ENCODE assay signal across 24 cellular contexts in genomic region chr6:160454303-160454702, GRCh38.
DNase-seq lines count a peak whose midpoint lies in the region; ATAC-seq, FAIRE-seq and TF ChIP-seq lines count a peak whose summit lies in the region.
"Had no signal": no experiment of that assay in that cellular context is flagged by ENCODE, and none has a peak within 500 bp of the region (broad histone marks: within the 10 kb centered on the region; RNA-seq: fewer than 3 reads in every experiment).

No MANE protein-coding gene starts in this region.

- H3K79me2 ChIP-seq in HepG2 (ENCODE audit: insufficient read depth, low read length), result no peaks in the 10 kb centered on the region

- H3K36me3 ChIP-seq in HepG2 (replicated peaks in 1 of 2; ENCODE audit: control insufficient read depth in 1 of 2, insufficient read depth in 2 of 2, low read length in 2 of 2) (peaks cover 0 to 4% of the 10 kb centered on the region in 2 experiments; a peak in 1 of 5 replicates), right lobe of liver (peaks cover 0 to 9% (median 0%) of the 10 kb centered on the region in 4 donors), MG63 (no peaks in the 10 kb centered on the region), aorta (ENCODE audit: control insufficient read depth in 1 of 2, insufficient read depth in 2 of 2, low read length in 1 of 2) (peaks cover 0 to 1% of the 10 kb centered on the region in 2 donors)
- no peaks in the 10 kb centered on the region for H3K36me3 ChIP-seq in CD4-positive, alpha-beta memory T cell (ENCODE audit: insufficient read depth, low read length)
- H3K36me3 ChIP-seq: BE2C, BLaER1 had no signal

- no peaks in the 10 kb centered on the region for H3K9me3 ChIP-seq in HepG2 (ENCODE audit: low read length)
- H3K9me3 ChIP-seq in right lobe of liver, result no peaks in the 10 kb centered on the region
- no peaks in the 10 kb centered on the region for H3K9me3 ChIP-seq in MG63
- no peaks in the 10 kb centered on the region for H3K9me3 ChIP-seq in CD4-positive, alpha-beta memory T cell (ENCODE audit: control insufficient read depth in 1 of 2, low read length in 2 of 2)
- no peaks in the 10 kb centered on the region for H3K9me3 ChIP-seq in aorta (ENCODE audit: control insufficient read depth, low read length)
- H3K9me3 ChIP-seq: BE2C, Caco-2 had no signal

- in situ Hi-C loops in HepG2 (cut with HindIII; ENCODE audit: extremely low pct_ligation_motif_present, low pct_unique_long_range_greater_than_20kb), result no loop called here

- no peak overlapping the region for H3K27ac ChIP-seq in HepG2 (ENCODE audit: extremely low read length, insufficient read depth, low read length)
- H3K27ac ChIP-seq in right lobe of liver, result no peak overlapping the region
- peak overlapping the region; percentile 7; the same call in 1 of the 2 replicates for H3K27ac ChIP-seq in VCaP
- no peak overlapping the region for H3K27ac ChIP-seq in CD4-positive, alpha-beta memory T cell (ENCODE audit: low read depth, low read length)
- no peak overlapping the region for H3K27ac ChIP-seq in aorta (ENCODE audit: low read depth in 1 of 2, low read length in 2 of 2)
- H3K27ac ChIP-seq: BLaER1 had no signal

- WGBS in HepG2 (ENCODE audit: low lambda C conversion rate), result 26% methylated on average over 6 of the region's 6 CpGs
- 66% methylated on average over 6 of the region's 6 CpGs for WGBS in right lobe of liver (ENCODE audit: insufficient coverage, low coverage, low lambda C conversion rate, missing lambda C conversion rate)
- WGBS in aorta, 2 donors, result 82 to 83% methylated on average over 6 of the region's 6 CpGs

- CTCF ChIA-PET in HepG2 (lab: Yijun Ruan, JAX; ENCODE audit: low intra/inter-chr PET ratio, low total read pairs), result interaction anchor here (3.1 to 3.4 kb wide), 2 partner anchors 316 to 366 kb away, joined by 22 to 23 read pairs; no protein-coding TSS in a partner anchor
- CTCF ChIA-PET in CD4-positive, alpha-beta memory T cell (lab: Charles Lee; ENCODE audit: partially characterized antibody), result interaction anchor here (1.4 to 4.8 kb wide), 5 partner anchors 309 to 762 kb away, joined by 3 to 90 read pairs (median 5); partner anchors contain the start of gene SOD2

- H3K9ac ChIP-seq in HepG2 (ENCODE audit: insufficient read depth, low read depth, low read length), result no peak overlapping the region
- H3K9ac ChIP-seq: BLaER1 had no signal

- no peak for TF ChIP-seq RAD21 in HepG2 (CRISPR knock-in tag; IDR thresholded peaks at IDR 0.05)

- H3K36me3 Mint-ChIP-seq in CD4-positive, alpha-beta memory T cell, result peaks cover 3 to 12% of the 10 kb centered on the region in 2 donors
- H3K36me3 Mint-ChIP-seq: CD14-positive monocyte; CD8-positive, alpha-beta T cell had no signal

- TF ChIP-seq EP300 in HepG2 (IDR thresholded peaks at IDR 0.05; ENCODE audit: low read depth in 2 of 2, low read length in 2 of 2), result no peak
- no peak for TF ChIP-seq EP300 in HepG2 (CRISPR knock-in tag; IDR thresholded peaks at IDR 0.05; ENCODE audit: borderline replicate concordance)

- H3K4me2 ChIP-seq in HepG2 (ENCODE audit: low read depth, low read length), result no peak overlapping the region
- H3K4me2 ChIP-seq: BLaER1 had no signal

- intact Hi-C loops in HepG2 (cut with micrococcal nuclease; ENCODE audit: unreplicated experiment) (no loop called here), right lobe of liver (cut with DNase I) (no loop called here), left colon (cut with DNase I, micrococcal nuclease) (loop anchor here in 1 of 2 donors (10.0 kb wide), 1 partner anchor 590 kb away; no protein-coding TSS in a partner anchor), aorta (cut with DNase I) (loop anchor here (2.0 to 10.0 kb wide), 4 partner anchors 230 to 590 kb away; no protein-coding TSS in a partner anchor)
- intact Hi-C loops in CD4-positive, alpha-beta memory T cell (cut with micrococcal nuclease), result loop anchor here (10.0 kb wide), 1 partner anchor 1280 kb away; no protein-coding TSS in a partner anchor

- no peak overlapping the region for H3K4me3 Mint-ChIP-seq in CD4-positive, alpha-beta memory T cell
- H3K4me3 Mint-ChIP-seq: CD4-positive, CD25-positive, alpha-beta regulatory T cell; CD8-positive, alpha-beta T cell had no signal

- H3K4me1 Mint-ChIP-seq in CD4-positive, alpha-beta memory T cell, result peaks cover 16 to 22% (median 18%) of the 10 kb centered on the region in 4 donors

- H2AFZ ChIP-seq in HepG2 (ENCODE audit: low read length), result no peak overlapping the region

- no peak overlapping the region for H3K27ac Mint-ChIP-seq in CD4-positive, alpha-beta memory T cell
- H3K27ac Mint-ChIP-seq: CD14-positive monocyte; CD8-positive, alpha-beta T cell had no signal

- DNase-seq in HepG2 (ENCODE audit: low spot score) (peak; percentile 15), right lobe of liver (no peak), left colon (peak in 1 of 2 donors; percentile 14), MG63 (no peak), aorta (no peak)
- no peak for DNase-seq in CD4-positive, alpha-beta memory T cell
- DNase-seq: 8988T; ACHN; BE2C; C1 segment of cervical spinal cord; Caco-2; Calu3; CD4-positive, CD25-positive, alpha-beta regulatory T cell; CD8-positive, alpha-beta T cell; DMS79 treated with DMSO at 0.1 percent for 48 hours; GF-D8 had no signal

- no peak overlapping the region for H3K4me3 ChIP-seq in HepG2 (replicated peaks in 1 of 3; ENCODE audit: insufficient read depth in 1 of 3, low read depth in 2 of 3, low read length in 3 of 3)
- H3K4me3 ChIP-seq in right lobe of liver, result no peak overlapping the region
- no peak overlapping the region for H3K4me3 ChIP-seq in MG63
- no peak overlapping the region for H3K4me3 ChIP-seq in CD4-positive, alpha-beta memory T cell (ENCODE audit: low read length in 2 of 2)
- H3K4me3 ChIP-seq in aorta (ENCODE audit: low read length in 2 of 2), result no peak overlapping the region
- H3K4me3 ChIP-seq: BLaER1 had no signal

- H4K20me1 ChIP-seq in HepG2 (ENCODE audit: insufficient read depth, low read length), result no peaks in the 10 kb centered on the region

- TF ChIP-seq CTCF in HepG2 (CRISPR knock-in tag; IDR thresholded peaks at IDR 0.05) (no peak), right lobe of liver (IDR thresholded peaks at IDR 0.05) (no peak), VCaP (conservative IDR thresholded peaks at IDR 0.05) (no peak)

- H3K4me1 ChIP-seq in HepG2 (ENCODE audit: insufficient read depth, low read length) (peaks cover 17% of the 10 kb centered on the region), right lobe of liver (peaks cover 0 to 4% (median 0%) of the 10 kb centered on the region in 4 donors), aorta (ENCODE audit: control insufficient read depth in 1 of 2, insufficient read depth in 2 of 2, low read length in 2 of 2) (no peaks in the 10 kb centered on the region)
- peaks cover 37% of the 10 kb centered on the region for H3K4me1 ChIP-seq in CD4-positive, alpha-beta memory T cell (ENCODE audit: insufficient read depth, low read length)
- H3K4me1 ChIP-seq: BE2C, BLaER1, Caco-2 had no signal

- no TSS peak for BruUV-seq in HepG2 (replicated peaks; lab: Mats Ljungman, UMichigan)

- POLR2A ChIA-PET in HepG2 (lab: Yijun Ruan, JAX), result no interaction called here
- POLR2A ChIA-PET in CD4-positive, alpha-beta memory T cell (lab: Charles Lee; ENCODE audit: partially characterized antibody), result no interaction called here

- peaks cover 0 to 3% of the 10 kb centered on the region in 2 donors for H3K27me3 Mint-ChIP-seq in CD4-positive, alpha-beta memory T cell

- peaks cover 0 to 9% (median 6%) of the 10 kb centered on the region in 8 donors for H3K9me3 Mint-ChIP-seq in CD4-positive, alpha-beta memory T cell

- peak; percentile 12 for FAIRE-seq in HepG2 (lab: Jason Lieb, UNC)
- FAIRE-seq: A204.1, D721Med, G401.6, GM12891, GM19239 had no signal

- no peak for TF ChIP-seq POLR2A in HepG2 (IDR thresholded peaks at IDR 0.05; ENCODE audit: insufficient read depth in 1 of 2, low read depth in 2 of 2, low read length in 2 of 2)
- TF ChIP-seq POLR2A in right lobe of liver (IDR thresholded peaks at IDR 0.05), result no peak

- peak; percentile 74 for ATAC-seq in HepG2
- no peak for ATAC-seq in right lobe of liver
- ATAC-seq in left colon, result peak; percentile 74
- ATAC-seq in aorta (ENCODE audit: low FRiP score), result no peak
- ATAC-seq: CD8-positive, alpha-beta T cell had no signal

- no peaks in the 10 kb centered on the region for H3K27me3 ChIP-seq in HepG2 (ENCODE audit: control insufficient read depth in 1 of 2, insufficient read depth in 2 of 2, low read length in 2 of 2)
- H3K27me3 ChIP-seq in right lobe of liver, result no peaks in the 10 kb centered on the region
- H3K27me3 ChIP-seq in MG63, result no peaks in the 10 kb centered on the region
- no peaks in the 10 kb centered on the region for H3K27me3 ChIP-seq in CD4-positive, alpha-beta memory T cell (ENCODE audit: insufficient read depth, low read length)
- H3K27me3 ChIP-seq in aorta (ENCODE audit: control insufficient read depth in 1 of 2, insufficient read depth in 2 of 2, low read length in 1 of 2), result no peaks in the 10 kb centered on the region

TF ChIP-seq in HepG2, 621 proteins besides CTCF, POLR2A, EP300 and RAD21 (continues in another document):
- no peak for TF ChIP-seq IRX3 (CRISPR knock-in tag; IDR thresholded peaks at IDR 0.05; ENCODE audit: borderline replicate concordance, low read depth)
- TF ChIP-seq CENPT (CRISPR knock-in tag; IDR thresholded peaks at IDR 0.05; ENCODE audit: low read depth), result no peak
- no peak for TF ChIP-seq KDM4B (CRISPR knock-in tag; IDR thresholded peaks at IDR 0.05)
- no peak for TF ChIP-seq NFE2 (CRISPR knock-in tag; IDR thresholded peaks at IDR 0.05)
- TF ChIP-seq GATAD2A (CRISPR knock-in tag; IDR thresholded peaks at IDR 0.05), result peak; percentile 49; the same call in 1 of the 2 replicates
- 0 out of 4 replicates have a peak, but pooled peaks of 1 of the 2 experiments have one; percentile 33 for TF ChIP-seq KLF16 (CRISPR knock-in tag; IDR thresholded peaks at IDR 0.05)
- no peak for TF ChIP-seq DZIP1 (CRISPR knock-in tag; IDR thresholded peaks at IDR 0.05)

Comparison
In these comparisons a context has a peak if more than half of its experiments do, and no peak if none do; other contexts are left out.
1. ATAC-seq: peak in HepG2 (single experiment) and left colon (single experiment); none in right lobe of liver (0 of 4) and aorta (single experiment).
2. intact Hi-C loops: an anchor here in CD4-positive, alpha-beta memory T cell (10.0 kb wide) and aorta (2.0 to 10.0 kb wide); none called in HepG2 and right lobe of liver.